In genomic region chr1:147480565-147480935, GRCh38 we compare ENCODE assay signal across 7 cellular contexts.
"Had no signal": no experiment of that assay in that cellular context is flagged by ENCODE, and none has a peak within 500 bp of the region (broad histone marks: within the 10 kb centered on the region; RNA-seq: fewer than 3 reads in every experiment).

No MANE protein-coding gene starts in this region.

- H3K4me2 ChIP-seq: GM23338 had no signal

- FAIRE-seq: H1, H54 had no signal

- H3K4me3 ChIP-seq: GM23338 had no signal

- H2AFZ ChIP-seq: GM23338 had no signal

- ATAC-seq: GM23338 had no signal

- H3K27ac ChIP-seq: HL-60 had no signal

- DNase-seq: H9, HCEC 1CT, IMR-90 had no signal
